In the genomic region with DNA sequence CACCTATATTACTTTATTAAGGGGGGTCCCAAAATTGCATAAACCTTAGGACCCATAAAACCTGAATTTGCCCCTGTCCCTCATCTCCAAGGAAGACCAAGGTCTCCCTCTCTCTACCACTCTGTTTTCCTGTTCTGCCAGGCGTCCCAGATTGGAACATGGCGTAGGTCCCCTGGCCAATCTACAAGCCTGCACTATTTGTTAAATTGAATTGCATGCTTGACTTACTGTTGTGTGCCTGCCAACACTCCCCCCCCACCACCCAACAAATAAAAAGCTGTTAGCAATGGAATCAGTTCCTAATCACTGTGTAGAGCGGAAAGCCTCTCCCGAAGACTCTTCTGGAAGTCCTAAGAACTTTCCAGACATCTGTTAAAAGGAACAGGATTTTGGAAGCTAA, we compare ENCODE assay signal across 28 cellular contexts. TPM values are rescaled to one million over a fixed set of nuclear protein-coding genes. Genes with fewer than 3 reads are reported as not detected.
"Had no signal": no experiment of that assay in that cellular context is flagged by ENCODE, and none has a peak within 500 bp of the region (broad histone marks: within the 10 kb centered on the region; RNA-seq: fewer than 3 reads in every experiment).

No MANE protein-coding gene starts in this region.

- DNase-seq: activated CD4-positive, alpha-beta T cell treated with anti-CD3 and anti-CD28 coated beads for 4 hours; activated CD8-positive, alpha-beta memory T cell treated with anti-CD3 and anti-CD28 coated beads, Interleukin-2, amount 50 U/mL, for 4 hours; activated CD8-positive, alpha-beta T cell treated with anti-CD3 and anti-CD28 coated beads for 36 hours; activated gamma-delta T cell treated with Interleukin-2 at 50 U/mL for 16 hours; activated naive CD4-positive, alpha-beta T cell treated with anti-CD3 and anti-CD28 coated beads, Interleukin-2, amount 10 ng/mL, durations not matched to agents 7 days and 5 days; activated naive CD8-positive, alpha-beta T cell treated with anti-CD3 and anti-CD28 coated beads for 36 hours; activated T-cell treated with anti-CD3 and anti-CD28 coated beads, Interleukin-2, amount 50 U/mL, for 72 hours; cerebellar nuclear complex; NCI-H1092; NCI-H1417; NCI-H2029 treated with DMSO at 0.1 percent for 48 hours; NCI-H2227 treated with DMSO at 0.1 percent for 48 hours; NCI-H526; NCI-H774; NK-92 treated with Interleukin-12 subunit alpha and Interleukin-12 subunit beta, amount 100 ng/mL, for 24 hours; OCI-M1; RPMI8226; SJCRH30; SK-N-SH; T-helper 1 cell had no signal

- H3K9me3 ChIP-seq: SJCRH30, SK-N-SH had no signal

- ATAC-seq: activated CD4-positive, CD25-positive, alpha-beta regulatory T cell treated with anti-CD3 and anti-CD28 coated beads, Interleukin-2, amount 50 U/mL, for 24 hours; activated CD8-positive, alpha-beta T cell treated with anti-CD3 and anti-CD28 coated beads for 36 hours; activated T-cell treated with anti-CD3 and anti-CD28 coated beads, Interleukin-2, amount 50 U/mL, for 72 hours; Panc1; Right ventricle myocardium inferior had no signal

- H3K36me3 ChIP-seq: SJCRH30 had no signal

- H3K4me1 Mint-ChIP-seq: activated naive CD8-positive, alpha-beta T cell treated with anti-CD3 and anti-CD28 coated beads for 36 hours had no signal

- H3K4me2 ChIP-seq: KMS-11, SK-N-SH had no signal

- H3K27me3 ChIP-seq: SJCRH30 had no signal

- H3K4me3 ChIP-seq: SJCRH30 had no signal

- H3K27ac Mint-ChIP-seq: activated CD8-positive, alpha-beta T cell treated with anti-CD3 and anti-CD28 coated beads for 36 hours; activated naive CD4-positive, alpha-beta T cell treated with anti-CD3 and anti-CD28 coated beads, Interleukin-2, amount 10 ng/mL, durations not matched to agents 7 days and 5 days; activated naive CD8-positive, alpha-beta T cell treated with anti-CD3 and anti-CD28 coated beads for 36 hours; activated T-cell treated with anti-CD3 and anti-CD28 coated beads, Interleukin-2, amount 50 U/mL, for 72 hours; activated T-helper 2 cell treated with anti-CD3 and anti-CD28 coated beads, Interferon-gamma antibody, Interleukin-2, Interleukin-4, amounts not matched to agents 10 μg/mL and 5 μg/mL and 100 μg/mL, durations not matched to agents 14 hours and 24 hours and 36 hours had no signal

- H3K9me3 Mint-ChIP-seq: activated CD8-positive, alpha-beta T cell treated with anti-CD3 and anti-CD28 coated beads for 36 hours; activated naive CD4-positive, alpha-beta T cell treated with anti-CD3 and anti-CD28 coated beads, Interleukin-2, amount 10 ng/mL, durations not matched to agents 7 days and 5 days; activated naive CD8-positive, alpha-beta T cell treated with anti-CD3 and anti-CD28 coated beads for 36 hours; activated T-cell treated with anti-CD3 and anti-CD28 coated beads, Interleukin-2, amount 50 U/mL, for 72 hours; activated T-helper 2 cell treated with anti-CD3 and anti-CD28 coated beads, Interferon-gamma antibody, Interleukin-2, Interleukin-4, amounts not matched to agents 10 μg/mL and 5 μg/mL and 100 μg/mL, durations not matched to agents 14 hours and 24 hours and 36 hours had no signal

- H3K9ac ChIP-seq: KMS-11, SK-N-SH had no signal

- H3K4me3 Mint-ChIP-seq: activated CD8-positive, alpha-beta T cell treated with anti-CD3 and anti-CD28 coated beads for 36 hours; activated naive CD4-positive, alpha-beta T cell treated with anti-CD3 and anti-CD28 coated beads, Interleukin-2, amount 10 ng/mL, durations not matched to agents 7 days and 5 days; activated naive CD8-positive, alpha-beta T cell treated with anti-CD3 and anti-CD28 coated beads for 36 hours; activated T-cell treated with anti-CD3 and anti-CD28 coated beads, Interleukin-2, amount 50 U/mL, for 72 hours had no signal

- H3K27ac ChIP-seq: KMS-11, SJCRH30 had no signal

- H3K36me3 Mint-ChIP-seq: activated naive CD4-positive, alpha-beta T cell treated with anti-CD3 and anti-CD28 coated beads, Interleukin-2, amount 10 ng/mL, durations not matched to agents 7 days and 5 days; activated naive CD8-positive, alpha-beta T cell treated with anti-CD3 and anti-CD28 coated beads for 36 hours had no signal

RNA-seq across cellular contexts. Expression of a gene that starts 11.8 kb away (rescaled TPM):
- total RNA-seq: activated CD8-positive, alpha-beta T cell treated with anti-CD3 and anti-CD28 coated beads for 36 hours; activated naive CD8-positive, alpha-beta T cell treated with anti-CD3 and anti-CD28 coated beads for 36 hours; activated T-cell treated with anti-CD3 and anti-CD28 coated beads, Interleukin-2, amount 50 U/mL, for 72 hours; activated T-helper 2 cell treated with anti-CD3 and anti-CD28 coated beads, Interferon-gamma antibody, Interleukin-2, Interleukin-4, amounts not matched to agents 10 μg/mL and 5 μg/mL and 100 μg/mL, durations not matched to agents 14 hours and 24 hours and 36 hours; MCF 10A; NCI-H460; T-helper 2 cell treated with Interferon-gamma antibody and Interleukin-4, amounts not matched to agents 100 ng/mL and 5 ng/mL, for 36 hours had no signal
- polyA plus RNA-seq: SK-N-SH had no signal
